1 cellular context compared by ENCODE assay signal in genomic region chr6:25835442-25836283, GRCh38.
TF ChIP-seq lines count a peak whose summit lies in the region.

No MANE protein-coding gene starts in this region.

TF ChIP-seq in endothelial cell of umbilical vein, 7 proteins besides CTCF, POLR2A, EP300 and RAD21:
- TF ChIP-seq POLR2AphosphoS5 (IDR thresholded peaks at IDR 0.05; ENCODE audit: insufficient read depth, low read depth, low read length) (no peak), MAX (IDR thresholded peaks at IDR 0.05; ENCODE audit: insufficient read depth, insufficient read length) (no peak), JUN (IDR thresholded peaks at IDR 0.05; ENCODE audit: borderline replicate concordance, insufficient read depth, insufficient read length, low read depth) (no peak), EZH2 (IDR thresholded peaks at IDR 0.05; ENCODE audit: borderline replicate concordance, low read depth, low read length, severe bottlenecking) (no peak), GATA2 (IDR thresholded peaks at IDR 0.05; ENCODE audit: insufficient read depth, insufficient read length, low read depth, low read length) (no peak), MYC (IDR thresholded peaks at IDR 0.05; ENCODE audit: low read depth, low read length) (no peak), FOS (IDR thresholded peaks at IDR 0.05; ENCODE audit: borderline replicate concordance, insufficient read depth, low read length) (no peak)
